ENCODE assay signal across 12 cellular contexts in genomic region chr7:139681812-139682135, GRCh38.
A peak's percentile ranks its signal among the peaks of the same experiment; 100 is the strongest.
DNase-seq lines count a peak whose midpoint lies in the region; ATAC-seq and TF ChIP-seq lines count a peak whose summit lies in the region.
"Had no signal": no experiment of that assay in that cellular context is flagged by ENCODE, and none has a peak within 500 bp of the region (broad histone marks: within the 10 kb centered on the region; RNA-seq: fewer than 3 reads in every experiment).

No MANE protein-coding gene starts in this region.

- H3K27ac ChIP-seq in heart right ventricle (peak overlapping the region; percentile 78 to 93 (median 85)), lung (ENCODE audit: low read depth in 1 of 2, low read length in 1 of 2) (peak overlapping the region; percentile 78 to 95), aorta (ENCODE audit: low read depth in 1 of 2, low read length in 2 of 2) (peak overlapping the region; percentile 63 to 80), WERI-Rb-1 (no peak overlapping the region)

- H3K4me3 ChIP-seq in heart right ventricle, result no peak overlapping the region
- H3K4me3 ChIP-seq in lung, result no peak overlapping the region
- no peak overlapping the region for H3K4me3 ChIP-seq in aorta (ENCODE audit: low read length in 2 of 2)
- H3K4me3 ChIP-seq in WERI-Rb-1 (ENCODE audit: low read depth, low read length), result no peak overlapping the region

- ATAC-seq in heart right ventricle (peak in 3 of 8 donors; percentile 5 to 39 (median 7)), Right ventricle myocardium superior (ENCODE audit: poor library complexity) (no peak), lung (ENCODE audit: insufficient read depth, low FRiP score) (no peak), aorta (ENCODE audit: low FRiP score) (no peak), HG03565 (IDR thresholded peaks at IDR 0.05; ENCODE audit: unreplicated experiment) (no peak)
- ATAC-seq in activated naive CD8-positive, alpha-beta T cell treated with anti-CD3 and anti-CD28 coated beads, Interleukin-2, amount 50 U/mL, for 24 hours, result no peak

- no peak for TF ChIP-seq CTCF in heart right ventricle (IDR thresholded peaks at IDR 0.05)
- TF ChIP-seq CTCF in lung (IDR thresholded peaks at IDR 0.05; ENCODE audit: control extremely low read depth, extremely low read depth), result no peak
- TF ChIP-seq CTCF in WERI-Rb-1 (IDR thresholded peaks at IDR 0.05; ENCODE audit: low read depth, low read length), result no peak

- H3K9me3 Mint-ChIP-seq in activated naive CD8-positive, alpha-beta T cell treated with anti-CD3 and anti-CD28 coated beads, Interleukin-2, amount 50 U/mL, for 24 hours, result peaks cover 17% of the 10 kb centered on the region

- intact Hi-C loops in heart right ventricle (cut with DNase I) (loop anchor here in 2 of 10 donors (2.0 to 5.0 kb wide), 2 partner anchors 47 to 51 kb away; no protein-coding TSS in a partner anchor), Right ventricle myocardium superior (cut with DNase I) (no loop called here), aorta (cut with DNase I) (loop anchor here (2.0 to 5.0 kb wide), 4 partner anchors 34 to 96 kb away; partner anchors contain the start of gene HIPK2 (in 1 of the 2))

- H3K9me3 ChIP-seq in heart right ventricle (peaks cover 0 to 14% (median 5%) of the 10 kb centered on the region in 11 donors), lung (ENCODE audit: control insufficient read depth in 2 of 2, insufficient read depth in 1 of 2, low read length in 1 of 2) (peaks cover 0 to 2% of the 10 kb centered on the region in 2 donors), aorta (ENCODE audit: control insufficient read depth, low read length) (no peaks in the 10 kb centered on the region), WERI-Rb-1 (ENCODE audit: severe bottlenecking) (peaks cover 9% of the 10 kb centered on the region)

- DNase-seq in heart right ventricle (no peak), Right ventricle myocardium superior (no peak), lung (ENCODE audit: low spot score) (no peak), aorta (no peak), WERI-Rb-1 (no peak), NCI-H510A (lab: John Stamatoyannopoulos, UW) (no peak)
- peak; percentile 52 for DNase-seq in activated naive CD8-positive, alpha-beta T cell treated with anti-CD3 and anti-CD28 coated beads, Interleukin-2, amount 50 U/mL, for 24 hours
- DNase-seq: CD4-positive, alpha-beta memory T cell; midbrain; NCI-H82; stimulated activated naive CD4-positive, alpha-beta T cell had no signal

- H3K27me3 ChIP-seq in heart right ventricle (no peaks in the 10 kb centered on the region), lung (ENCODE audit: control insufficient read depth, insufficient read depth) (no peaks in the 10 kb centered on the region), aorta (ENCODE audit: control insufficient read depth in 1 of 2, insufficient read depth in 2 of 2, low read length in 1 of 2) (no peaks in the 10 kb centered on the region), WERI-Rb-1 (ENCODE audit: insufficient read depth, low read depth, severe bottlenecking) (no peaks in the 10 kb centered on the region)

- peaks cover 25% of the 10 kb centered on the region for H3K36me3 Mint-ChIP-seq in activated naive CD8-positive, alpha-beta T cell treated with anti-CD3 and anti-CD28 coated beads, Interleukin-2, amount 50 U/mL, for 24 hours (ENCODE audit: low read depth)

- WGBS in heart right ventricle, 2 donors, result 59 to 67% methylated on average over 4 of the region's 4 CpGs
- 92 to 93% methylated on average over 4 of the region's 4 CpGs for WGBS in lung, 2 donors
- WGBS in aorta, 2 donors, result 56 to 61% methylated on average over 4 of the region's 4 CpGs

- H3K4me1 ChIP-seq in heart right ventricle (peaks cover 25 to 66% (median 59%) of the 10 kb centered on the region in 9 donors), lung (ENCODE audit: control insufficient read depth in 2 of 2, insufficient read depth in 2 of 2, low read length in 2 of 2) (peaks cover 26 to 29% of the 10 kb centered on the region in 2 donors), aorta (ENCODE audit: control insufficient read depth in 1 of 2, insufficient read depth in 2 of 2, low read length in 2 of 2) (peaks cover 0 to 16% of the 10 kb centered on the region in 2 donors)

- H3K4me3 Mint-ChIP-seq in activated naive CD8-positive, alpha-beta T cell treated with anti-CD3 and anti-CD28 coated beads, Interleukin-2, amount 50 U/mL, for 24 hours, result peak overlapping the region; percentile 71

- H3K36me3 ChIP-seq in heart right ventricle (peaks cover 0 to 9% (median 0%) of the 10 kb centered on the region in 9 donors), lung (ENCODE audit: control insufficient read depth in 2 of 2, insufficient read depth in 2 of 2, low read length in 2 of 2) (no peaks in the 10 kb centered on the region), aorta (ENCODE audit: control insufficient read depth in 1 of 2, insufficient read depth in 2 of 2, low read length in 1 of 2) (no peaks in the 10 kb centered on the region), WERI-Rb-1 (peaks cover 31% of the 10 kb centered on the region)

- H3K4me1 Mint-ChIP-seq in activated naive CD8-positive, alpha-beta T cell treated with anti-CD3 and anti-CD28 coated beads, Interleukin-2, amount 50 U/mL, for 24 hours, result peaks cover 70% of the 10 kb centered on the region

- H3K27me3 Mint-ChIP-seq in activated naive CD8-positive, alpha-beta T cell treated with anti-CD3 and anti-CD28 coated beads, Interleukin-2, amount 50 U/mL, for 24 hours, result no peaks in the 10 kb centered on the region
- H3K27me3 Mint-ChIP-seq: CD4-positive, alpha-beta memory T cell had no signal

- H3K27ac Mint-ChIP-seq in activated naive CD8-positive, alpha-beta T cell treated with anti-CD3 and anti-CD28 coated beads, Interleukin-2, amount 50 U/mL, for 24 hours, result peak overlapping the region; percentile 97
